ENCODE assay signal across 9 cellular contexts in the genomic region with DNA sequence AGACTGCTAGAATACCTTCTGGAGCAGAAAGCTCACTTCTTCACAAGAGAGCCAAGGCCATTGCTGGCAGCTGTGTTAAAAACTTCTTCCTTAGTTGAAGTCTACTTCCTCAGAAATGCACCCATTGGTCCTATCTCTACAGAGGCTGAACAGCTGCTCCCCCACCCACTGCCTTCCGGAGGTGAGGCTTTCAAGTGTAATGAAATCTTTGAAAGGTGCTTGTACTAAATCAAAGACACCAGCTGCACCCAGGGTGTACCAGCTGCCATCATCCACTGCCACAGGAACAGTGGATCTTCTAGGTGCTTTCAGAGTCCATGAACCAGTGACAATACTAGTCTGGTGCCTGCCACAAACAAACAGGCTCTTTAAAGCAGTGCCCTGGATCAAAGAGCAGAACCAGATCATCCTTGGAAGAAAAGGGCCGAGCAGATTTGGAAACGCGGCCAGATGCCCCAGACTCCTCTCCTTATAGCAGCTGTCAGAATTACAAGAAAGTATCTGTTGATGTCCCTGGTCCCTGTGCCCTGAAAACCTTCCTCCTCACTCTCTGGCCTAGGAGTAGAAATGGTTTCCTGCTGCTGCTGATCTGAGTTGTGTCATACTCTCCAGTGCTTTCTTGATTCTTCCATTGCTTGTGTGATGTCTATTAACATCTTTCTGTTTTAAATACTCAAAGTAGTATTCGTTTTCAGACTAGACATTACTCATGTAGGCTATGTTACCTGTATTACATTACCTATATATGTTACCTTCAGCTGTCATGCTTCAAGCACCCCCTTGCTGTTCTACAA. TPM values are rescaled to one million over a fixed set of nuclear protein-coding genes. Genes with fewer than 3 reads are reported as not detected.
DNase-seq lines count a peak whose midpoint lies in the region; ATAC-seq and TF ChIP-seq lines count a peak whose summit lies in the region.
"Had no signal": no experiment of that assay in that cellular context is flagged by ENCODE, and none has a peak within 500 bp of the region (broad histone marks: within the 10 kb centered on the region; RNA-seq: fewer than 3 reads in every experiment).

No MANE protein-coding gene starts in this region.

- POLR2A ChIA-PET in naive thymus-derived CD4-positive, alpha-beta T cell (lab: Charles Lee) = interaction anchor here (0.5 to 2.9 kb wide), 12 partner anchors 9 to 664 kb away, joined by 3 to 14 read pairs (median 4); partner anchors contain the start of gene HERC1

- peak in 2 of 5 donors; percentile 27 to 30 for DNase-seq in heart left ventricle
- DNase-seq in Right ventricle myocardium superior = no peak
- peak; percentile 60 for DNase-seq in activated CD8-positive, alpha-beta memory T cell treated with anti-CD3 and anti-CD28 coated beads, Interleukin-2, amount 10 ng/mL, durations not matched to agents 7 days and 5 days
- DNase-seq in naive thymus-derived CD4-positive, alpha-beta T cell = peak; percentile 27 to 90 (median 83)
- DNase-seq in NCI-H1417 (lab: John Stamatoyannopoulos, UW) = no peak
- no peak for DNase-seq in NOMO-1 treated with dmso at 0.1 percent for 144 hours (lab: John Stamatoyannopoulos, UW; ENCODE audit: unreplicated experiment)
- DNase-seq in CD14-positive monocyte (ENCODE audit: low spot score) = no peak
- no peak for DNase-seq in ascending aorta (ENCODE audit: low spot score in 2 of 2)

- WGBS in heart left ventricle, 4 donors = 57 to 78% (median 73%) methylated on average over 5 of the region's 5 CpGs

- H3K9me3 ChIP-seq in heart left ventricle (no peaks in the 10 kb centered on the region), ascending aorta (no peaks in the 10 kb centered on the region)
- no peaks in the 10 kb centered on the region for H3K9me3 ChIP-seq in naive thymus-derived CD4-positive, alpha-beta T cell (ENCODE audit: control insufficient read depth in 2 of 3, low read length in 3 of 3)

- peaks cover 11% of the 10 kb centered on the region for H3K4me1 Mint-ChIP-seq in activated CD8-positive, alpha-beta memory T cell treated with anti-CD3 and anti-CD28 coated beads, Interleukin-2, amount 10 ng/mL, durations not matched to agents 7 days and 5 days
- peaks cover 29 to 76% (median 71%) of the 10 kb centered on the region in 7 donors for H3K4me1 Mint-ChIP-seq in naive thymus-derived CD4-positive, alpha-beta T cell
- H3K4me1 Mint-ChIP-seq in CD14-positive monocyte = peaks cover 16% of the 10 kb centered on the region

- no peaks in the 10 kb centered on the region for H3K36me3 Mint-ChIP-seq in activated CD8-positive, alpha-beta memory T cell treated with anti-CD3 and anti-CD28 coated beads, Interleukin-2, amount 10 ng/mL, durations not matched to agents 7 days and 5 days
- no peaks in the 10 kb centered on the region for H3K36me3 Mint-ChIP-seq in naive thymus-derived CD4-positive, alpha-beta T cell
- H3K36me3 Mint-ChIP-seq in CD14-positive monocyte = no peaks in the 10 kb centered on the region

- no peak overlapping the region for H3K4me3 ChIP-seq in heart left ventricle
- no peak overlapping the region for H3K4me3 ChIP-seq in naive thymus-derived CD4-positive, alpha-beta T cell (ENCODE audit: low read length)
- H3K4me3 ChIP-seq in ascending aorta = no peak overlapping the region

- H3K9me3 Mint-ChIP-seq in activated CD8-positive, alpha-beta memory T cell treated with anti-CD3 and anti-CD28 coated beads, Interleukin-2, amount 10 ng/mL, durations not matched to agents 7 days and 5 days (ENCODE audit: low read depth) = no peaks in the 10 kb centered on the region
- peaks cover 0 to 2% (median 0%) of the 10 kb centered on the region in 11 donors for H3K9me3 Mint-ChIP-seq in naive thymus-derived CD4-positive, alpha-beta T cell
- H3K9me3 Mint-ChIP-seq in CD14-positive monocyte = peaks cover 0 to 3% (median 0%) of the 10 kb centered on the region in 7 donors

- intact Hi-C loops in heart left ventricle (cut with DNase I) = no loop called here
- intact Hi-C loops in Right ventricle myocardium superior (cut with DNase I) = no loop called here
- intact Hi-C loops in naive thymus-derived CD4-positive, alpha-beta T cell (cut with micrococcal nuclease) = loop anchor here (1.0 kb wide), 4 partner anchors 18 to 150 kb away; partner anchors contain the start of gene HERC1 (in 1 of the 2)
- intact Hi-C loops in CD14-positive monocyte (cut with micrococcal nuclease) = no loop called here
- intact Hi-C loops in ascending aorta (cut with DNase I) = no loop called here

- CTCF ChIA-PET in activated CD8-positive, alpha-beta memory T cell treated with anti-CD3 and anti-CD28 coated beads, Interleukin-2, amount 10 ng/mL, durations not matched to agents 7 days and 5 days (lab: Charles Lee) = interaction anchor here (0.7 to 1.5 kb wide), 6 partner anchors 10 to 46 kb away, joined by 3 to 5 read pairs (median 3); no protein-coding TSS in a partner anchor
- CTCF ChIA-PET in naive thymus-derived CD4-positive, alpha-beta T cell (lab: Charles Lee) = interaction anchor here (0.7 to 4.0 kb wide), 8 partner anchors 18 to 1821 kb away, joined by 3 to 15 read pairs (median 4); partner anchors contain the start of gene HERC1

- TF ChIP-seq CTCF in heart left ventricle (IDR thresholded peaks at IDR 0.05) (no peak), CD14-positive monocyte (IDR thresholded peaks at IDR 0.05) (no peak), ascending aorta (IDR thresholded peaks at IDR 0.05) (no peak)

- ATAC-seq in heart left ventricle = peak in 1 of 4 donors; percentile 53
- no peak for ATAC-seq in Right ventricle myocardium superior (ENCODE audit: poor library complexity)
- peak; percentile 58 for ATAC-seq in activated CD8-positive, alpha-beta memory T cell treated with anti-CD3 and anti-CD28 coated beads, Interleukin-2, amount 10 ng/mL, durations not matched to agents 7 days and 5 days
- peak; percentile 95 for ATAC-seq in naive thymus-derived CD4-positive, alpha-beta T cell
- ATAC-seq: SK-N-SH treated with all-trans-retinoic acid at 6 μM for 48 hours had no signal

- peak overlapping the region; percentile 32 for H3K27ac Mint-ChIP-seq in activated CD8-positive, alpha-beta memory T cell treated with anti-CD3 and anti-CD28 coated beads, Interleukin-2, amount 10 ng/mL, durations not matched to agents 7 days and 5 days
- peak overlapping the region; percentile 87 to 99 (median 97) for H3K27ac Mint-ChIP-seq in naive thymus-derived CD4-positive, alpha-beta T cell
- peak overlapping the region in 2 of 7 donors; percentile 38 to 84 for H3K27ac Mint-ChIP-seq in CD14-positive monocyte

- H3K4me1 ChIP-seq in heart left ventricle = peaks cover 0 to 42% (median 28%) of the 10 kb centered on the region in 12 donors
- H3K4me1 ChIP-seq in naive thymus-derived CD4-positive, alpha-beta T cell (ENCODE audit: control insufficient read depth in 2 of 2, insufficient read depth in 2 of 2, low read length in 2 of 2) = peaks cover 7 to 42% of the 10 kb centered on the region in 2 donors
- peaks cover 0 to 3% of the 10 kb centered on the region in 2 donors for H3K4me1 ChIP-seq in ascending aorta

- H3K27me3 Mint-ChIP-seq in activated CD8-positive, alpha-beta memory T cell treated with anti-CD3 and anti-CD28 coated beads, Interleukin-2, amount 10 ng/mL, durations not matched to agents 7 days and 5 days = no peaks in the 10 kb centered on the region
- H3K27me3 Mint-ChIP-seq in naive thymus-derived CD4-positive, alpha-beta T cell = no peaks in the 10 kb centered on the region
- H3K27me3 Mint-ChIP-seq in CD14-positive monocyte (ENCODE audit: low read depth in 3 of 3) = peaks cover 0 to 4% (median 3%) of the 10 kb centered on the region in 3 donors

- H3K36me3 ChIP-seq in heart left ventricle (no peaks in the 10 kb centered on the region), ascending aorta (no peaks in the 10 kb centered on the region)
- no peaks in the 10 kb centered on the region for H3K36me3 ChIP-seq in naive thymus-derived CD4-positive, alpha-beta T cell (ENCODE audit: control insufficient read depth in 2 of 3, insufficient read depth in 3 of 3, low read length in 3 of 3)

- H3K27me3 ChIP-seq in heart left ventricle (no peaks in the 10 kb centered on the region), ascending aorta (no peaks in the 10 kb centered on the region)
- H3K27me3 ChIP-seq in naive thymus-derived CD4-positive, alpha-beta T cell (ENCODE audit: control insufficient read depth in 2 of 2, insufficient read depth in 2 of 2, low read length in 2 of 2) = no peaks in the 10 kb centered on the region

- H3K27ac ChIP-seq in heart left ventricle (peak overlapping the region in 8 of 12 donors; percentile 6 to 85 (median 55)), ascending aorta (no peak overlapping the region)
- peak overlapping the region; percentile 76 for H3K27ac ChIP-seq in naive thymus-derived CD4-positive, alpha-beta T cell (ENCODE audit: low read depth, low read length)

- no peak for TF ChIP-seq POLR2A in heart left ventricle (IDR thresholded peaks at IDR 0.05)

- H3K4me3 Mint-ChIP-seq in activated CD8-positive, alpha-beta memory T cell treated with anti-CD3 and anti-CD28 coated beads, Interleukin-2, amount 10 ng/mL, durations not matched to agents 7 days and 5 days = no peak overlapping the region
- H3K4me3 Mint-ChIP-seq in naive thymus-derived CD4-positive, alpha-beta T cell = peak overlapping the region; percentile 54 to 85 (median 76)
- no peak overlapping the region for H3K4me3 Mint-ChIP-seq in CD14-positive monocyte

RNA-seq across cellular contexts. Expression of gene HERC1, which starts 26.6 kb away (rescaled TPM):
- total RNA-seq in heart left ventricle (100 to 1,000 TPM in 5 of 9 donors, 10 to 100 TPM in 4; 51.8 to 149 (median 105) TPM), Right ventricle myocardium superior (75.2 TPM), ascending aorta (25.9 TPM)
- polyA plus RNA-seq in heart left ventricle (10 to 100 TPM; 24.8 to 41.8 TPM), CD14-positive monocyte (1 to 10 TPM; 7.5 to 9.7 TPM)
- total RNA-seq in activated CD8-positive, alpha-beta memory T cell treated with anti-CD3 and anti-CD28 coated beads, Interleukin-2, amount 10 ng/mL, durations not matched to agents 7 days and 5 days = 100 to 1,000 TPM in 1 of 2 experiments, 10 to 100 TPM in 1; 84.4 to 105 TPM
- total RNA-seq in naive thymus-derived CD4-positive, alpha-beta T cell = 100 to 1,000 TPM; 121 to 244 (median 172) TPM
- 10 to 100 TPM; 37.8 to 45.7 TPM for polyA plus RNA-seq in naive thymus-derived CD4-positive, alpha-beta T cell

Comparison
In these comparisons a context has a peak if more than half of its experiments do, and no peak if none do; other contexts are left out.
1. DNase-seq: peak in activated CD8-positive, alpha-beta memory T cell treated with anti-CD3 and anti-CD28 coated beads, Interleukin-2, amount 10 ng/mL, durations not matched to agents 7 days and 5 days (single experiment) and naive thymus-derived CD4-positive, alpha-beta T cell (9 of 9); none in Right ventricle myocardium superior (single experiment), NCI-H1417 (0 of 3), NOMO-1 treated with dmso at 0.1 percent for 144 hours (single experiment), CD14-positive monocyte (single experiment) and ascending aorta (0 of 2).
2. H3K27ac ChIP-seq: peak in heart left ventricle (8 of 12) and naive thymus-derived CD4-positive, alpha-beta T cell (single experiment); none in ascending aorta (0 of 2).
3. H3K4me3 Mint-ChIP-seq: peak in naive thymus-derived CD4-positive, alpha-beta T cell (10 of 10); none in activated CD8-positive, alpha-beta memory T cell treated with anti-CD3 and anti-CD28 coated beads, Interleukin-2, amount 10 ng/mL, durations not matched to agents 7 days and 5 days (single experiment) and CD14-positive monocyte (0 of 2).
4. intact Hi-C loops: an anchor here in naive thymus-derived CD4-positive, alpha-beta T cell (1.0 kb wide); none called in heart left ventricle, Right ventricle myocardium superior, CD14-positive monocyte and ascending aorta.